In the genomic region with DNA sequence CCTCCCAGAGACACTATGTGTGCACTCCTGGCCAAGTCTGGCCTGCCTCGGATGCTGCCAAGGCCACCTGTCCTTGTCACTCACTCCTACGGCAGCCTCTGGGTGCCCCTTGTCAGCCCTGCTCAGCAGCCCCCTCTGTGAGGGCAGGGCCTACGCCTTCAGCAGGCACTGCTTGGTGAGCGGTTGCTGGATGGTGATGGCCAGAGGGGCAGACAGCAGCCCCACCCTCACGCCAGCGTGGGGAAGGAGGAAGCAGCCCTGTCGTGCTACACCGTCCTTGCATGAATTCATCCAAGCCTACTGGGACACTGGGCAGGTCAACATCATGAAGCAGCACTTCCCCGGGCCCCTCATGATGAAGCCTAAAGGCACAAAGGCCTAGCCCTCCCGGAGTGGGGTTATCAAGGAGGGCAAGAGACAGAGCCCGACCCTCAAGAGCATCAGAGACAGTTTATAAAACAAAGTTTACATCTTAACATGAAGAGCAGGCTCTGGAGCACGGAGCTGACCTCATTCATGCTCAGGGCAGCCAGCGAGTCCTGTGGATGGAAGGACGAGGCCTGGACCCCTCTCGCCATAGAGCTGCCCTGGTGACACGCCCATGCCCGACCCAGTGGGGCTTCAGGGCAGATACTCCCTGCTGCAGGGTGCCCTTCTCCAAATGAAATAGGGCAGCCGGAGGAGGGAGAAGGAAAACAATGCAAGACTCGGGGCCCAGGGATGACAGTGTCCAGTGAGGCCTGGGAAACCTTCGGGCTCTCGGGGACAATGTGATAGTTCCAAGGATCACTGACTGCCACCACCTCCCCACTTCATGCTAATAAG, we compare ENCODE assay signal across 11 cellular contexts. TPM values are rescaled to one million over a fixed set of nuclear protein-coding genes. Genes with fewer than 3 reads are reported as not detected.
"Had no signal": no experiment of that assay in that cellular context is flagged by ENCODE, and none has a peak within 500 bp of the region (broad histone marks: within the 10 kb centered on the region; RNA-seq: fewer than 3 reads in every experiment).

No MANE protein-coding gene starts in this region.

- H3K9me3 ChIP-seq: esophagus muscularis mucosa, left ventricle myocardium inferior, ovary had no signal

- FAIRE-seq: urothelium cell line had no signal

- H3K27me3 ChIP-seq: brain microvascular endothelial cell, esophagus muscularis mucosa, ovary had no signal

- H3K27ac ChIP-seq: brain microvascular endothelial cell, esophagus muscularis mucosa, left ventricle myocardium inferior, ovary had no signal

- H3K4me3 ChIP-seq: esophagus muscularis mucosa, left ventricle myocardium inferior, ovary had no signal

- H3K4me1 ChIP-seq: esophagus muscularis mucosa had no signal

- DNase-seq: activated gamma-delta T cell treated with Interleukin-2 at 50 U/mL for 16 hours; activated naive CD8-positive, alpha-beta T cell treated with anti-CD3 and anti-CD28 coated beads for 36 hours; activated T-cell treated with anti-CD3 and anti-CD28 coated beads, Interleukin-2, amount 50 U/mL, for 24 hours; brain microvascular endothelial cell; left ventricle myocardium inferior; mesenchymal stem cell; stimulated activated CD4-positive, alpha-beta T cell treated with anti-CD3 and anti-CD28 coated beads, Interleukin-1b, Interleukin-23, amount 100 ng/mL, for 48 hours; stimulated activated naive CD4-positive, alpha-beta T cell had no signal

- H3K36me3 ChIP-seq: brain microvascular endothelial cell, ovary had no signal

RNA-seq across cellular contexts. Expression of a gene that starts 25.4 kb away (rescaled TPM):
- total RNA-seq: activated naive CD8-positive, alpha-beta T cell treated with anti-CD3 and anti-CD28 coated beads for 36 hours had no signal
